Comparison of ENCODE assay signal across 15 cellular contexts in genomic region chr7:68689087-68689433, GRCh38.
DNase-seq lines count a peak whose midpoint lies in the region; ATAC-seq and TF ChIP-seq lines count a peak whose summit lies in the region.
"Had no signal": no experiment of that assay in that cellular context is flagged by ENCODE, and none has a peak within 500 bp of the region (broad histone marks: within the 10 kb centered on the region; RNA-seq: fewer than 3 reads in every experiment).

No MANE protein-coding gene starts in this region.

- DNase-seq in H7 = peak; percentile 9
- DNase-seq in PC-9 = no peak
- DNase-seq in fibroblast of peridontal ligament (ENCODE audit: extremely low read depth) = peak; percentile 30
- DNase-seq in type B pancreatic cell (ENCODE audit: extremely low spot score, unreplicated experiment) = no peak
- DNase-seq in G401 (ENCODE audit: low spot score) = no peak
- DNase-seq in NCI-H748 treated with DMSO at 0.1 percent for 48 hours (lab: John Stamatoyannopoulos, UW) = no peak
- DNase-seq: GDM1, KG1, NCI-H2227 treated with DMSO at 0.1 percent for 48 hours, NCI-H526, SHP77, SK-N-SH had no signal

- H3K4me2 ChIP-seq in PC-9 = peak overlapping the region; percentile 56; the same call in 1 of the 2 replicates
- H3K4me2 ChIP-seq: SK-N-SH had no signal

- peaks cover 7% of the 10 kb centered on the region; the same call in 1 of the 2 replicates for H3K9me3 ChIP-seq in PC-9 (ENCODE audit: insufficient read depth, low read depth)
- H3K9me3 ChIP-seq: SK-N-SH had no signal

- peaks cover 55% of the 10 kb centered on the region for H3K4me1 ChIP-seq in PC-9 (replicated peaks; ENCODE audit: insufficient read depth)

- H3K27ac ChIP-seq in PC-9 = peak overlapping the region; percentile 83

- peak overlapping the region; percentile 16 for H3K27ac Mint-ChIP-seq in type B pancreatic cell
- H3K27ac Mint-ChIP-seq: B cell had no signal

- CTCF ChIA-PET in PC-9 (lab: Charles Lee) = no interaction called here

- H3K9me3 Mint-ChIP-seq in type B pancreatic cell = peaks cover 10% of the 10 kb centered on the region

- no peaks in the 10 kb centered on the region for H3K27me3 ChIP-seq in H7 (ENCODE audit: control insufficient read depth, insufficient read depth, low read length)
- H3K27me3 ChIP-seq in PC-9 (ENCODE audit: insufficient read depth, low read depth) = no peaks in the 10 kb centered on the region

- H4K20me1 ChIP-seq in PC-9 (ENCODE audit: insufficient read depth) = no peaks in the 10 kb centered on the region

- POLR2A ChIA-PET in PC-9 (lab: Charles Lee; ENCODE audit: unreplicated experiment) = no interaction called here

- H3K9me2 ChIP-seq in PC-9 (ENCODE audit: insufficient read depth) = 0 out of 2 replicates have a peak, but pooled peaks cover 5% of the 10 kb centered on the region
- H3K9me2 ChIP-seq: SK-N-SH had no signal

- in situ Hi-C loops in G401 (cut with HindIII; ENCODE audit: low sequenced_read_pairs) = no loop called here

- no peaks in the 10 kb centered on the region for H3K79me2 ChIP-seq in PC-9 (ENCODE audit: low read depth)

- H3K36me3 ChIP-seq in H7 (replicated peaks; ENCODE audit: control insufficient read depth, insufficient read depth, low read length) (no peaks in the 10 kb centered on the region), PC-9 (ENCODE audit: low read depth) (no peaks in the 10 kb centered on the region)

- no peak for ATAC-seq in HG02852 (IDR thresholded peaks at IDR 0.05; ENCODE audit: unreplicated experiment)
- ATAC-seq: HCT116 had no signal

- H3K27me3 Mint-ChIP-seq in type B pancreatic cell = peaks cover 8% of the 10 kb centered on the region
- H3K27me3 Mint-ChIP-seq: B cell had no signal

- H3K4me1 Mint-ChIP-seq in type B pancreatic cell (ENCODE audit: unreplicated experiment) = peaks cover 40% of the 10 kb centered on the region
- H3K4me1 Mint-ChIP-seq: B cell had no signal

- BruUV-seq in PC-9 (replicated peaks; lab: Mats Ljungman, UMichigan) = no TSS peak

- peaks cover 4% of the 10 kb centered on the region for H3K36me3 Mint-ChIP-seq in type B pancreatic cell

- no peak overlapping the region for H2AFZ ChIP-seq in PC-9

- intact Hi-C loops in PC-9 (cut with micrococcal nuclease; ENCODE audit: unreplicated experiment) = no loop called here

- H3K4me3 ChIP-seq in H7 (ENCODE audit: insufficient read depth, low read depth, low read length) (no peak overlapping the region), PC-9 (no peak overlapping the region)

- H3K4me3 Mint-ChIP-seq in type B pancreatic cell = no peak overlapping the region
- H3K4me3 Mint-ChIP-seq: B cell had no signal

- peaks cover 45% of the 10 kb centered on the region for H3F3A ChIP-seq in PC-9 (ENCODE audit: insufficient read depth, low read depth)

- TF ChIP-seq CTCF in PC-9 (conservative IDR thresholded peaks at IDR 0.05) = no peak
- no peak for TF ChIP-seq CTCF in type B pancreatic cell (conservative IDR thresholded peaks at IDR 0.05)

Comparison
In these comparisons a context has a peak if more than half of its experiments do, and no peak if none do; other contexts are left out.
1. DNase-seq: peak in H7 (single experiment) and fibroblast of peridontal ligament (single experiment); none in PC-9 (0 of 2), type B pancreatic cell (single experiment), G401 (single experiment) and NCI-H748 treated with DMSO at 0.1 percent for 48 hours (single experiment).